Comparison of ENCODE assay signal across 10 cellular contexts in the genomic region with DNA sequence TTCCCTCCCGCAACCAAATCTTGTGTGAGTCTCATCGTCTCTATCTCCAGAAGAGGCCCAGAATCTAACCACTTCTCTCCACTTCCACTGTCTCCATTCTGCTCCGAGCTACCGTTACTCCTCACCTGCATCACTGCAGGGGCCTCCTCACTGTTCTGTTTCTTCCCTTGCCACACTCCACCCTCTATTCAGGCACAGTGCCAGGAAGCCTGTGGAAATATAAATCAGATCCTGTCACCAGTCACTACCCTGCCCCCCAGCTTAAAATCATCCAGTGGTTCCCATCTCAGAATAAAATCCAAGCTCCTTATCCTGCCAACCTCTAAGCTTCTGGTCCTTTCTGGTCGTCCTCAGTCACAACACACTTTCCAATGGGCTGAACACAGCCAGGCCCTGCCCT. TPM values are rescaled to one million over a fixed set of nuclear protein-coding genes. Genes with fewer than 3 reads are reported as not detected.
A peak's percentile ranks its signal among the peaks of the same experiment; 100 is the strongest.
DNase-seq lines count a peak whose midpoint lies in the region; ATAC-seq and TF ChIP-seq lines count a peak whose summit lies in the region.
"Had no signal": no experiment of that assay in that cellular context is flagged by ENCODE, and none has a peak within 500 bp of the region (broad histone marks: within the 10 kb centered on the region; RNA-seq: fewer than 3 reads in every experiment).

No MANE protein-coding gene starts in this region.

- peaks cover 0 to 38% (median 12%) of the 10 kb centered on the region in 4 donors for H3K4me1 Mint-ChIP-seq in CD4-positive, CD25-positive, alpha-beta regulatory T cell
- peaks cover 23% of the 10 kb centered on the region for H3K4me1 Mint-ChIP-seq in central memory CD8-positive, alpha-beta T cell
- H3K4me1 Mint-ChIP-seq in natural killer cell = peaks cover 23 to 31% of the 10 kb centered on the region in 2 donors

- peaks cover under 1 to 2% of the 10 kb centered on the region in 2 experiments for H3K9me3 ChIP-seq in CD4-positive, CD25-positive, alpha-beta regulatory T cell (ENCODE audit: control insufficient read depth in 2 of 2, low read length in 2 of 2)

- peaks cover 0 to 13% (median 3%) of the 10 kb centered on the region in 7 donors for H3K9me3 Mint-ChIP-seq in CD4-positive, CD25-positive, alpha-beta regulatory T cell
- peaks cover 5% of the 10 kb centered on the region for H3K9me3 Mint-ChIP-seq in central memory CD8-positive, alpha-beta T cell
- peaks cover 0 to 2% of the 10 kb centered on the region in 2 donors for H3K9me3 Mint-ChIP-seq in natural killer cell

- DNase-seq in CD4-positive, CD25-positive, alpha-beta regulatory T cell = no peak
- DNase-seq in Jurkat, Clone E6-1 (ENCODE audit: low read depth, low spot score) = no peak
- no peak for DNase-seq in central memory CD8-positive, alpha-beta T cell (ENCODE audit: low spot score in 2 of 2)
- no peak for DNase-seq in natural killer cell
- no peak for DNase-seq in brain microvascular endothelial cell
- DNase-seq in stimulated activated CD4-positive, alpha-beta T cell treated with anti-CD3 and anti-CD28 coated beads, Interleukin-4, amount 100 ng/mL, for 4 hours = no peak
- DNase-seq: NCI-H1417 treated with DMSO at 0.1 percent for 48 hours, Right ventricle myocardium superior had no signal

- no peak for ATAC-seq in CD4-positive, CD25-positive, alpha-beta regulatory T cell (ENCODE audit: low read depth in 2 of 2)
- no peak for ATAC-seq in central memory CD8-positive, alpha-beta T cell (replicated peaks; ENCODE audit: extremely low read depth, poor library complexity, severe bottlenecking)
- ATAC-seq in natural killer cell (no peak), HG03039 (IDR thresholded peaks at IDR 0.05; ENCODE audit: unreplicated experiment) (no peak), GM18498 (IDR thresholded peaks at IDR 0.05; ENCODE audit: unreplicated experiment) (no peak)

- H3K27me3 ChIP-seq in CD4-positive, CD25-positive, alpha-beta regulatory T cell (ENCODE audit: control insufficient read depth, insufficient read depth, low read length) = peaks cover 3% of the 10 kb centered on the region
- no peaks in the 10 kb centered on the region for H3K27me3 ChIP-seq in brain microvascular endothelial cell (replicated peaks)

- intact Hi-C loops in natural killer cell (cut with micrococcal nuclease) = no loop called here

- H3K4me3 ChIP-seq in CD4-positive, CD25-positive, alpha-beta regulatory T cell (ENCODE audit: low read depth, low read length) = peak overlapping the region; percentile 92
- peak overlapping the region; percentile 95 for H3K4me3 ChIP-seq in Jurkat, Clone E6-1 (ENCODE audit: low read length)
- no peak overlapping the region for H3K4me3 ChIP-seq in brain microvascular endothelial cell (ENCODE audit: low read depth, low read length)

- H3K27me3 Mint-ChIP-seq in CD4-positive, CD25-positive, alpha-beta regulatory T cell = peaks cover 8% of the 10 kb centered on the region
- peaks cover 6% of the 10 kb centered on the region for H3K27me3 Mint-ChIP-seq in central memory CD8-positive, alpha-beta T cell
- peaks cover 0 to 5% of the 10 kb centered on the region in 2 donors for H3K27me3 Mint-ChIP-seq in natural killer cell (ENCODE audit: low read depth in 2 of 2)

- in situ Hi-C loops in brain microvascular endothelial cell (cut with HindIII; ENCODE audit: low pct_ligation_motif_present, low sequenced_read_pairs) = no loop called here

- peak overlapping the region; percentile 45 to 98 (median 88) for H3K4me3 Mint-ChIP-seq in CD4-positive, CD25-positive, alpha-beta regulatory T cell
- peak overlapping the region; percentile 100 for H3K4me3 Mint-ChIP-seq in central memory CD8-positive, alpha-beta T cell
- H3K4me3 Mint-ChIP-seq in natural killer cell = peak overlapping the region; percentile 97

- H3K27ac ChIP-seq in CD4-positive, CD25-positive, alpha-beta regulatory T cell (ENCODE audit: insufficient read depth, low read length, poor library complexity, severe bottlenecking) = no peak overlapping the region
- H3K27ac ChIP-seq in brain microvascular endothelial cell = no peak overlapping the region

- H3K36me3 Mint-ChIP-seq in CD4-positive, CD25-positive, alpha-beta regulatory T cell = peaks cover 14% of the 10 kb centered on the region
- peaks cover 6% of the 10 kb centered on the region for H3K36me3 Mint-ChIP-seq in central memory CD8-positive, alpha-beta T cell (ENCODE audit: insufficient read depth)
- H3K36me3 Mint-ChIP-seq in natural killer cell = no peaks in the 10 kb centered on the region

- TF ChIP-seq CTCF in natural killer cell (IDR thresholded peaks at IDR 0.05) = no peak
- no peak for TF ChIP-seq CTCF in brain microvascular endothelial cell (IDR thresholded peaks at IDR 0.05; ENCODE audit: low read depth, low read length, missing control alignments)

- H3K4me1 ChIP-seq in CD4-positive, CD25-positive, alpha-beta regulatory T cell (ENCODE audit: control insufficient read depth, insufficient read depth, low read length, poor library complexity, severe bottlenecking) = peaks cover 14% of the 10 kb centered on the region

- H3K27ac Mint-ChIP-seq in CD4-positive, CD25-positive, alpha-beta regulatory T cell = peak overlapping the region in 2 of 3 donors; percentile 62 to 90
- H3K27ac Mint-ChIP-seq in central memory CD8-positive, alpha-beta T cell (ENCODE audit: low read depth) = no peak overlapping the region
- H3K27ac Mint-ChIP-seq in natural killer cell = peak overlapping the region; percentile 74 to 92

- no peaks in the 10 kb centered on the region for H3K36me3 ChIP-seq in CD4-positive, CD25-positive, alpha-beta regulatory T cell (ENCODE audit: control insufficient read depth, insufficient read depth, low read length)
- no peaks in the 10 kb centered on the region for H3K36me3 ChIP-seq in brain microvascular endothelial cell (replicated peaks)

RNA-seq across cellular contexts. Expression of a gene that starts 24.1 kb away (rescaled TPM):
- 5.2 TPM for total RNA-seq in CD4-positive, CD25-positive, alpha-beta regulatory T cell
- polyA plus RNA-seq in CD4-positive, CD25-positive, alpha-beta regulatory T cell = 1 to 10 TPM in 3 of 4 donors, under 1 TPM in 1; 0.88 to 3.8 (median 2.5) TPM
- polyA plus RNA-seq in Jurkat, Clone E6-1 (2012; ENCODE audit: insufficient read depth, insufficient read length) = 15.6 TPM
- total RNA-seq in natural killer cell = 1 to 10 TPM; 3.4 to 4.8 (median 4.0) TPM

RNA-seq across cellular contexts. Expression of a gene that starts 35.0 kb away (rescaled TPM):
- total RNA-seq in CD4-positive, CD25-positive, alpha-beta regulatory T cell = not detected
- polyA plus RNA-seq in CD4-positive, CD25-positive, alpha-beta regulatory T cell = under 1 TPM in 1 of 4 donors, not detected in 3; 0.16 TPM
- not detected for polyA plus RNA-seq in Jurkat, Clone E6-1 (2012; ENCODE audit: insufficient read depth, insufficient read length)
- total RNA-seq in natural killer cell = 1 to 10 TPM in 1 of 3 donors, under 1 TPM in 2; 0.54 to 1.0 (median 0.90) TPM
- total RNA-seq: Right ventricle myocardium superior had no signal

RNA-seq across cellular contexts. Expression of a gene that starts 51.4 kb away (rescaled TPM):
- not detected for total RNA-seq in CD4-positive, CD25-positive, alpha-beta regulatory T cell
- polyA plus RNA-seq in CD4-positive, CD25-positive, alpha-beta regulatory T cell = under 1 TPM in 2 of 4 donors, not detected in 2; 0.08 to 0.18 TPM
- not detected for polyA plus RNA-seq in Jurkat, Clone E6-1 (2012; ENCODE audit: insufficient read depth, insufficient read length)
- 1 to 10 TPM; 2.7 to 4.9 (median 2.9) TPM for total RNA-seq in natural killer cell
